14 cellular contexts compared by ENCODE assay signal in the genomic region with DNA sequence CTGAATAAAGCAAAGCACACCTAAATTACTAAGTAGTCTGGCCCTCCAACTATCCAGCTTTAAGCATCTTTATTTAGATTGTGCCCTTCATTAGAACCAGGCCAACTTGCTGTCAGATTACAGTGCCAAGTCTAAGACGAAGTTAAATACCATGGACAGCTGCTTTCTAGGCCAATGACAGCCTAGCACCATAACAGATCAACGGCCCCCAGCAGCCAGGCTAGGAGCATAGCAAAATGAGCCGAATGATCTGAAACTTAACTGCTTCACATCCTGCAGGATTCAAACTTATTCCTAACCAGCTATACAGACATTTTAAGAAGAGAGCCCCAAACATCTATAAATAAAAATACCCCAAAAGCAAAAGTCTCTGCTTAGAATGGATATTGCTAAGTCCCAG. TPM values are rescaled to one million over a fixed set of nuclear protein-coding genes. Genes with fewer than 3 reads are reported as not detected.
DNase-seq lines count a peak whose midpoint lies in the region; ATAC-seq, FAIRE-seq and TF ChIP-seq lines count a peak whose summit lies in the region.
"Had no signal": no experiment of that assay in that cellular context is flagged by ENCODE, and none has a peak within 500 bp of the region (broad histone marks: within the 10 kb centered on the region; RNA-seq: fewer than 3 reads in every experiment).

No MANE protein-coding gene starts in this region.

- H3K4me3 ChIP-seq in HepG2 (replicated peaks in 1 of 3; ENCODE audit: insufficient read depth in 1 of 3, low read depth in 2 of 3, low read length in 3 of 3) = no peak overlapping the region
- no peak overlapping the region for H3K4me3 ChIP-seq in right lobe of liver
- no peak overlapping the region for H3K4me3 ChIP-seq in SJCRH30
- H3K4me3 ChIP-seq: pancreas had no signal

- H3K36me3 Mint-ChIP-seq in activated CD4-positive, alpha-beta T cell treated with anti-CD3 and anti-CD28 coated beads, Interleukin-2, amount 10 ng/mL, durations not matched to agents 24 days and 14 days (ENCODE audit: low read depth) = no peaks in the 10 kb centered on the region

- no peaks in the 10 kb centered on the region for H3K4me1 Mint-ChIP-seq in activated CD4-positive, alpha-beta T cell treated with anti-CD3 and anti-CD28 coated beads, Interleukin-2, amount 10 ng/mL, durations not matched to agents 24 days and 14 days

- H3K27ac ChIP-seq in HepG2 (ENCODE audit: extremely low read length, insufficient read depth, low read length) = no peak overlapping the region
- no peak overlapping the region for H3K27ac ChIP-seq in right lobe of liver
- no peak overlapping the region for H3K27ac ChIP-seq in SJCRH30
- H3K27ac ChIP-seq: pancreas had no signal

- WGBS in HepG2 (ENCODE audit: low lambda C conversion rate) = 3% methylated on average over 3 of the region's 3 CpGs
- WGBS in right lobe of liver (ENCODE audit: insufficient coverage, low coverage, low lambda C conversion rate, missing lambda C conversion rate) = 25% methylated on average over 3 of the region's 3 CpGs

- TF ChIP-seq CTCF in HepG2 (CRISPR knock-in tag; IDR thresholded peaks at IDR 0.05) = no peak
- no peak for TF ChIP-seq CTCF in right lobe of liver (IDR thresholded peaks at IDR 0.05)

- H3K36me3 ChIP-seq in HepG2 (replicated peaks in 1 of 2; ENCODE audit: control insufficient read depth in 1 of 2, insufficient read depth in 2 of 2, low read length in 2 of 2) = no peaks in the 10 kb centered on the region
- H3K36me3 ChIP-seq in right lobe of liver = no peaks in the 10 kb centered on the region
- no peaks in the 10 kb centered on the region for H3K36me3 ChIP-seq in SJCRH30
- H3K36me3 ChIP-seq: pancreas had no signal

- no peak overlapping the region for H3K27ac Mint-ChIP-seq in activated CD4-positive, alpha-beta T cell treated with anti-CD3 and anti-CD28 coated beads, Interleukin-2, amount 10 ng/mL, durations not matched to agents 24 days and 14 days

- TF ChIP-seq POLR2A in HepG2 (IDR thresholded peaks at IDR 0.05; ENCODE audit: insufficient read depth in 1 of 2, low read depth in 2 of 2, low read length in 2 of 2) (no peak), right lobe of liver (IDR thresholded peaks at IDR 0.05) (no peak)

- ATAC-seq in HepG2 = no peak
- no peak for ATAC-seq in right lobe of liver
- ATAC-seq: left ventricle myocardium superior, pancreas had no signal

- H3K9me3 ChIP-seq in HepG2 (ENCODE audit: low read length) (no peaks in the 10 kb centered on the region), right lobe of liver (no peaks in the 10 kb centered on the region), SJCRH30 (replicated peaks) (no peaks in the 10 kb centered on the region)
- H3K9me3 ChIP-seq: pancreas had no signal

- H3K9me3 Mint-ChIP-seq in activated CD4-positive, alpha-beta T cell treated with anti-CD3 and anti-CD28 coated beads, Interleukin-2, amount 10 ng/mL, durations not matched to agents 24 days and 14 days = no peaks in the 10 kb centered on the region

- TF ChIP-seq EP300 in HepG2 (IDR thresholded peaks at IDR 0.05; ENCODE audit: low read depth in 2 of 2, low read length in 2 of 2) (no peak), HepG2 (CRISPR knock-in tag; IDR thresholded peaks at IDR 0.05; ENCODE audit: borderline replicate concordance) (no peak)

- no peak overlapping the region for H3K9ac ChIP-seq in HepG2 (ENCODE audit: insufficient read depth, low read depth, low read length)

- no peak for TF ChIP-seq RAD21 in HepG2 (CRISPR knock-in tag; IDR thresholded peaks at IDR 0.05)

- H3K27me3 ChIP-seq in HepG2 (ENCODE audit: control insufficient read depth in 1 of 2, insufficient read depth in 2 of 2, low read length in 2 of 2) (no peaks in the 10 kb centered on the region), right lobe of liver (no peaks in the 10 kb centered on the region), SJCRH30 (no peaks in the 10 kb centered on the region)

- H3K4me3 Mint-ChIP-seq in activated CD4-positive, alpha-beta T cell treated with anti-CD3 and anti-CD28 coated beads, Interleukin-2, amount 10 ng/mL, durations not matched to agents 24 days and 14 days = no peak overlapping the region

- intact Hi-C loops in HepG2 (cut with micrococcal nuclease; ENCODE audit: unreplicated experiment) (no loop called here), right lobe of liver (cut with DNase I) (no loop called here)
- intact Hi-C loops in activated CD4-positive, alpha-beta T cell treated with anti-CD3 and anti-CD28 coated beads, Interleukin-2, amount 10 ng/mL, durations not matched to agents 24 days and 14 days (cut with micrococcal nuclease) = no loop called here

- H3K4me1 ChIP-seq in HepG2 (ENCODE audit: insufficient read depth, low read length) (no peaks in the 10 kb centered on the region), right lobe of liver (no peaks in the 10 kb centered on the region), SJCRH30 (no peaks in the 10 kb centered on the region)
- H3K4me1 ChIP-seq: pancreas had no signal

- H2AFZ ChIP-seq in HepG2 (ENCODE audit: low read length) = no peak overlapping the region

- in situ Hi-C loops in HepG2 (cut with HindIII; ENCODE audit: extremely low pct_ligation_motif_present, low pct_unique_long_range_greater_than_20kb) = no loop called here

- no peak overlapping the region for H3K4me2 ChIP-seq in HepG2 (ENCODE audit: low read depth, low read length)

- no peaks in the 10 kb centered on the region for H4K20me1 ChIP-seq in HepG2 (ENCODE audit: insufficient read depth, low read length)

- H3K79me2 ChIP-seq in HepG2 (ENCODE audit: insufficient read depth, low read length) = no peaks in the 10 kb centered on the region

- CTCF ChIA-PET in HepG2 (lab: Yijun Ruan, JAX; ENCODE audit: low intra/inter-chr PET ratio, low total read pairs) = no interaction called here

- POLR2A ChIA-PET in HepG2 (lab: Yijun Ruan, JAX) = no interaction called here

- DNase-seq in HepG2 (ENCODE audit: low spot score) (no peak), right lobe of liver (no peak), SJCRH30 (peak; percentile 4 to 51), foreskin melanocyte (peak; percentile 5), HuH-7.5 (ENCODE audit: low spot score) (no peak)
- no peak for DNase-seq in effector CD4-positive, alpha-beta T cell
- DNase-seq in stimulated activated CD4-positive, alpha-beta T cell treated with anti-CD3 and anti-CD28 coated beads, Interleukin-2, amount 100 ng/mL, for 48 hours = no peak
- no peak for DNase-seq in activated CD4-positive, alpha-beta T cell treated with anti-CD3 and anti-CD28 coated beads, Interleukin-2, amount 10 ng/mL, durations not matched to agents 24 days and 14 days
- DNase-seq: activated CD4-positive, CD25-positive, alpha-beta regulatory T cell; left ventricle myocardium superior; NCI-H2107; pancreas; stimulated activated CD4-positive, alpha-beta T cell treated with anti-CD3 and anti-CD28 coated beads, Interleukin-4, amount 100 ng/mL, for 24 hours had no signal

- H3K27me3 Mint-ChIP-seq in activated CD4-positive, alpha-beta T cell treated with anti-CD3 and anti-CD28 coated beads, Interleukin-2, amount 10 ng/mL, durations not matched to agents 24 days and 14 days = peaks cover 30% of the 10 kb centered on the region

- FAIRE-seq in HepG2 (lab: Jason Lieb, UNC) = no peak
- FAIRE-seq: colon, pancreas had no signal

- no TSS peak for BruUV-seq in HepG2 (replicated peaks; lab: Mats Ljungman, UMichigan)

TF ChIP-seq in HepG2, 621 proteins besides CTCF, POLR2A, EP300 and RAD21 (continues in another document):
- peak; percentile 93 for TF ChIP-seq MIER2 (CRISPR knock-in tag; IDR thresholded peaks at IDR 0.05)

RNA-seq across cellular contexts. Expression of a gene that starts 6.8 kb away (rescaled TPM):
- total RNA-seq in HepG2 (2016; rRNA removed; fragmentation: Illumina TruSeq; extraction: Trizol) = not detected in 2 replicates
- total RNA-seq in HepG2 (2016; cell fraction: cytosol; rRNA removed; fragmentation: Illumina TruSeq; extraction: Trizol; ENCODE audit: low read depth) = not detected in 2 replicates
- not detected in 2 replicates for total RNA-seq in HepG2 (2016; cell fraction: insoluble cytoplasmic fraction; rRNA removed; fragmentation: Illumina TruSeq; extraction: Trizol)
- not detected in 2 replicates for total RNA-seq in HepG2 (2016; cell fraction: membrane; rRNA removed; fragmentation: Illumina TruSeq; extraction: Trizol)
- not detected in 2 replicates for total RNA-seq in HepG2 (2016; cell fraction: nucleus; rRNA removed; fragmentation: Illumina TruSeq; extraction: Trizol)
- under 0.01 and 0.01 TPM in 2 replicates for polyA plus RNA-seq in HepG2 (2011; rRNA removed)
- under 0.01 TPM in 1 of 2 replicates, not detected in the other for polyA plus RNA-seq in HepG2 (2011; cell fraction: cytosol; rRNA removed)
- polyA plus RNA-seq in HepG2 (2011; cell fraction: nucleus; rRNA removed) = not detected in 2 replicates
- polyA plus RNA-seq in HepG2 (2012) = not detected in 2 replicates
- not detected in 2 replicates for polyA plus RNA-seq in HepG2 (2016; cell fraction: cytosol; fragmentation: Illumina TruSeq; extraction: Trizol; ENCODE audit: low read depth)
- polyA plus RNA-seq in HepG2 (2016; cell fraction: insoluble cytoplasmic fraction; fragmentation: Illumina TruSeq; extraction: Trizol; ENCODE audit: low read depth) = not detected in 2 replicates
- polyA plus RNA-seq in HepG2 (2016; cell fraction: membrane; fragmentation: Illumina TruSeq; extraction: Trizol; ENCODE audit: low read depth) = not detected in 2 replicates
- not detected in 2 replicates for polyA plus RNA-seq in HepG2 (2016; cell fraction: nucleus; fragmentation: Illumina TruSeq; extraction: Trizol; ENCODE audit: insufficient read depth, low read depth)
- 0.02 TPM in 2 replicates for polyA minus RNA-seq in HepG2 (2011; rRNA and poly(A)+ RNA removed; ENCODE audit: low replicate concordance)
- not detected in 2 replicates for polyA minus RNA-seq in HepG2 (2011; cell fraction: cytosol; rRNA and poly(A)+ RNA removed)
- under 0.01 and 0.12 TPM in 2 replicates for polyA minus RNA-seq in HepG2 (2011; cell fraction: nucleus; rRNA and poly(A)+ RNA removed)
- under 1 TPM in 4 of 6 experiments, not detected in 2; under 0.01 to 0.16 (median 0.14) TPM for total RNA-seq in right lobe of liver
- total RNA-seq in SJCRH30 (2014; rRNA removed; shearing (Covaris generic)) = not detected in 2 replicates
- not detected in 2 replicates for total RNA-seq in activated CD4-positive, alpha-beta T cell treated with anti-CD3 and anti-CD28 coated beads, Interleukin-2, amount 10 ng/mL, durations not matched to agents 24 days and 14 days
- total RNA-seq: left ventricle myocardium superior had no signal

Comparison
In these comparisons a context has a peak if more than half of its experiments do, and no peak if none do; other contexts are left out.
1. DNase-seq: peak in SJCRH30 (2 of 2) and foreskin melanocyte (single experiment); none in HepG2 (single experiment), right lobe of liver (0 of 3), effector CD4-positive, alpha-beta T cell (single experiment), HuH-7.5 (single experiment), stimulated activated CD4-positive, alpha-beta T cell treated with anti-CD3 and anti-CD28 coated beads, Interleukin-2, amount 100 ng/mL, for 48 hours (0 of 2) and activated CD4-positive, alpha-beta T cell treated with anti-CD3 and anti-CD28 coated beads, Interleukin-2, amount 10 ng/mL, durations not matched to agents 24 days and 14 days (single experiment).